ENCODE assay signal across 12 cellular contexts in genomic region chr17:38326996-38327792, GRCh38. TPM values are rescaled to one million over a fixed set of nuclear protein-coding genes. Genes with fewer than 3 reads are reported as not detected.
DNase-seq lines count a peak whose midpoint lies in the region; ATAC-seq and TF ChIP-seq lines count a peak whose summit lies in the region.
"Had no signal": no experiment of that assay in that cellular context is flagged by ENCODE, and none has a peak within 500 bp of the region (broad histone marks: within the 10 kb centered on the region; RNA-seq: fewer than 3 reads in every experiment).

No MANE protein-coding gene starts in this region.

- no peak for ATAC-seq in naive B cell (ENCODE audit: low read depth in 2 of 2)

- no peak for TF ChIP-seq CTCF in coronary artery (IDR thresholded peaks at IDR 0.05)

- peaks cover 4 to 31% (median 18%) of the 10 kb centered on the region in 3 donors for H3K27me3 Mint-ChIP-seq in naive B cell

- H3K4me3 ChIP-seq in coronary artery = no peak overlapping the region

- H3K27ac ChIP-seq in coronary artery = peak overlapping the region in 1 of 2 donors; percentile 30

- H3K4me1 Mint-ChIP-seq in naive B cell = peaks cover 14 to 19% (median 17%) of the 10 kb centered on the region in 3 donors

- H3K27ac Mint-ChIP-seq in naive B cell = peak overlapping the region in 4 of 6 donors; percentile 10 to 88 (median 40)
- H3K27ac Mint-ChIP-seq: T-cell had no signal

- peak; percentile 82 for DNase-seq in GDM1 (lab: John Stamatoyannopoulos, UW)
- peak; percentile 29 for DNase-seq in NAMALWA (ENCODE audit: low spot score)
- DNase-seq in coronary artery (ENCODE audit: low spot score) = peak; percentile 62
- no peak for DNase-seq in naive B cell
- no peak for DNase-seq in A172 (ENCODE audit: low spot score)
- no peak for DNase-seq in activated CD4-positive, CD25-positive, alpha-beta regulatory T cell (lab: John Stamatoyannopoulos, UW)
- DNase-seq in stimulated activated CD4-positive, alpha-beta T cell treated with anti-CD3 and anti-CD28 coated beads, Interleukin-1b, Interleukin-23, amount 100 ng/mL, for 48 hours = no peak
- DNase-seq: HCEC 1CT; mesenchymal stem cell; NCI-H1694 treated with DMSO at 0.1 percent for 48 hours; NK-92 treated with Interleukin-12 subunit alpha and Interleukin-12 subunit beta, amount 100 ng/mL, for 24 hours had no signal

- no peak overlapping the region for H3K4me3 Mint-ChIP-seq in naive B cell
- H3K4me3 Mint-ChIP-seq: T-cell had no signal

- no peaks in the 10 kb centered on the region for H3K9me3 Mint-ChIP-seq in naive B cell
- H3K9me3 Mint-ChIP-seq: T-cell had no signal

- H3K36me3 Mint-ChIP-seq in naive B cell = peaks cover 0 to 4% of the 10 kb centered on the region in 2 donors

RNA-seq across cellular contexts. Expression of gene GPR179, which starts 16.6 kb away (rescaled TPM):
- not detected for polyA plus RNA-seq in naive B cell (ENCODE audit: low read depth in 6 of 6)
- total RNA-seq in A172 (2014; rRNA removed; shearing (Covaris generic)) = 0.46 TPM in 1 of 2 replicates, not detected in the other

RNA-seq across cellular contexts. Expression of gene SOCS7, which starts 24.4 kb away (rescaled TPM):
- polyA plus RNA-seq in naive B cell (ENCODE audit: low read depth in 6 of 6) = 1 to 10 TPM in 1 of 6 donors, under 1 TPM in 5; 0.10 to 1.1 (median 0.47) TPM
- 14.7 and 17.8 TPM in 2 replicates for total RNA-seq in A172 (2014; rRNA removed; shearing (Covaris generic))

RNA-seq across cellular contexts. Expression of gene MRPL45, which starts 30.2 kb away (rescaled TPM):
- 10 to 100 TPM; 19.8 to 26.8 (median 24.4) TPM for polyA plus RNA-seq in naive B cell (ENCODE audit: low read depth in 6 of 6)
- 51.6 and 55.2 TPM in 2 replicates for total RNA-seq in A172 (2014; rRNA removed; shearing (Covaris generic))

Comparison
In these comparisons a context has a peak if more than half of its experiments do, and no peak if none do; other contexts are left out.
1. DNase-seq: peak in GDM1 (single experiment), NAMALWA (single experiment) and coronary artery (single experiment); none in naive B cell (single experiment), A172 (single experiment), activated CD4-positive, CD25-positive, alpha-beta regulatory T cell (0 of 4) and stimulated activated CD4-positive, alpha-beta T cell treated with anti-CD3 and anti-CD28 coated beads, Interleukin-1b, Interleukin-23, amount 100 ng/mL, for 48 hours (single experiment).